ENCODE assay signal across 23 cellular contexts in the genomic region with DNA sequence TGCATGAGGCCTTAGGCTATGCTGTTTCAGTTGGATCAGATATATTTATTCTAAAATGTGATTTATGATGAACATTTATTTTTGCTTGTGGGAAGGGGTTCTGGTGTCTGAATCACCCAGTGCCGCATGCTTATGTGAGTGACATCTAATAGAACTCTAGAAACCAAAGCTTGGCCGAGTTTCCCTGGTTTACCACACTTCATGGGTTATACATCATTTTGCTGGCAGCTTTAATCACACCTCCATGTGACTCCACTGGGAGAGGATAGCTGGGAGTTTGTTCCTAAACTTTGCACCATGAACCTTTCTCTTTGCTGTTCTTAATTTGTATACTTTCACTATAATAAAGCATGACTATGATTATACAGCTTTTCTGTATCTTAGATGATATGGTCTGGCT.
A peak's percentile ranks its signal among the peaks of the same experiment; 100 is the strongest.
DNase-seq lines count a peak whose midpoint lies in the region; ATAC-seq and TF ChIP-seq lines count a peak whose summit lies in the region.
"Had no signal": no experiment of that assay in that cellular context is flagged by ENCODE, and none has a peak within 500 bp of the region (broad histone marks: within the 10 kb centered on the region; RNA-seq: fewer than 3 reads in every experiment).

No MANE protein-coding gene starts in this region.

- TF ChIP-seq RAD21 in SK-N-SH (IDR thresholded peaks at IDR 0.05; ENCODE audit: low read length): no peak

- no peak overlapping the region for H3K27ac Mint-ChIP-seq in T-helper 17 cell
- H3K27ac Mint-ChIP-seq: CD8-positive, alpha-beta memory T cell; IgD-negative memory B cell had no signal

- POLR2A ChIA-PET in SK-N-SH (lab: Yijun Ruan, JAX): no interaction called here

- H3K9me2 ChIP-seq in SK-N-SH: no peaks in the 10 kb centered on the region

- intact Hi-C loops in posterior cingulate gyrus (cut with DNase I): no loop called here

- no peaks in the 10 kb centered on the region for H3F3A ChIP-seq in SK-N-SH (replicated peaks; ENCODE audit: insufficient read depth)

- H3K9ac ChIP-seq in SK-N-SH: no peak overlapping the region

- no peak for DNase-seq in SK-N-SH
- peak; percentile 14 for DNase-seq in fibroblast of peridontal ligament (ENCODE audit: extremely low read depth)
- peak; percentile 48 for DNase-seq in myocyte (ENCODE audit: low read depth)
- DNase-seq in T-helper 17 cell: no peak
- DNase-seq in posterior cingulate gyrus: no peak
- DNase-seq in OCI-M1 (lab: John Stamatoyannopoulos, UW): no peak
- no peak for DNase-seq in 8988T
- DNase-seq: AML-193; CD8-positive, alpha-beta memory T cell; GF-D8; H7; MV-4-11; NCI-H1105 treated with DMSO at 0.1 percent for 48 hours; NCI-H1694; NCI-H2081; NCI-H2171 treated with DMSO at 0.1 percent for 48 hours; NCI-H510A; NCI-H748 treated with DMSO at 0.1 percent for 48 hours; SIG-M5 had no signal

- H3K9me3 ChIP-seq in SK-N-SH (no peaks in the 10 kb centered on the region), T-helper 17 cell (ENCODE audit: control insufficient read depth, low read length, poor library complexity, severe bottlenecking) (no peaks in the 10 kb centered on the region)

- peaks cover 0 to 3% of the 10 kb centered on the region in 2 experiments; a peak in 3 of 4 replicates for H3K4me1 ChIP-seq in SK-N-SH (ENCODE audit: control insufficient read depth in 1 of 2, insufficient read depth in 2 of 2, low read depth in 1 of 2, low read length in 1 of 2)

- H3K4me1 Mint-ChIP-seq in T-helper 17 cell: peaks cover 6% of the 10 kb centered on the region
- H3K4me1 Mint-ChIP-seq: IgD-negative memory B cell had no signal

- 68% methylated on average over 2 of the region's 2 CpGs for WGBS in SK-N-SH (ENCODE audit: low lambda C conversion rate)

- peak overlapping the region; percentile 50; the same call in 1 of the 2 replicates for H2AFZ ChIP-seq in SK-N-SH (ENCODE audit: low read depth)

- H3K4me3 Mint-ChIP-seq in T-helper 17 cell: no peak overlapping the region
- H3K4me3 Mint-ChIP-seq: CD8-positive, alpha-beta memory T cell; IgD-negative memory B cell had no signal

- H3K4me2 ChIP-seq in SK-N-SH: no peak overlapping the region

- TF ChIP-seq CTCF in SK-N-SH (IDR thresholded peaks at IDR 0.05): no peak

- no peaks in the 10 kb centered on the region for H3K27me3 Mint-ChIP-seq in T-helper 17 cell
- H3K27me3 Mint-ChIP-seq: CD8-positive, alpha-beta memory T cell; IgD-negative memory B cell had no signal

- H3K79me2 ChIP-seq in SK-N-SH (ENCODE audit: insufficient read depth): no peaks in the 10 kb centered on the region

- CTCF ChIA-PET in SK-N-SH (lab: Yijun Ruan, JAX): interaction anchor here (0.7 to 2.5 kb wide), 4 partner anchors 8 to 375 kb away, joined by 3 to 8 read pairs (median 3); no protein-coding TSS in a partner anchor

- H3K27me3 ChIP-seq in SK-N-SH (ENCODE audit: insufficient read depth): no peaks in the 10 kb centered on the region

- H3K27ac ChIP-seq in SK-N-SH (ENCODE audit: low read depth in 2 of 2, low read length in 1 of 2): no peak overlapping the region
- H3K27ac ChIP-seq: 22Rv1, C4-2B had no signal

- no peak for ATAC-seq in SK-N-SH treated with all-trans-retinoic acid at 6 μM for 48 hours
- ATAC-seq in T-helper 17 cell: no peak

- peaks cover 4% of the 10 kb centered on the region for H3K36me3 Mint-ChIP-seq in T-helper 17 cell (ENCODE audit: low read depth)
- H3K36me3 Mint-ChIP-seq: IgD-negative memory B cell had no signal

- no peak overlapping the region for H3K4me3 ChIP-seq in SK-N-SH (ENCODE audit: low read depth in 2 of 2, low read length in 1 of 2)

- no peaks in the 10 kb centered on the region for H4K20me1 ChIP-seq in SK-N-SH (ENCODE audit: insufficient read depth)

- no peaks in the 10 kb centered on the region for H3K36me3 ChIP-seq in SK-N-SH (replicated peaks in 1 of 2; ENCODE audit: control insufficient read depth in 1 of 2, insufficient read depth in 2 of 2, low read length in 1 of 2)

- no peak for TF ChIP-seq EP300 in SK-N-SH (IDR thresholded peaks at IDR 0.05; ENCODE audit: borderline replicate concordance in 1 of 2, low read depth in 1 of 2, low read length in 1 of 2)

TF ChIP-seq in SK-N-SH, 30 proteins besides CTCF, POLR2A, EP300 and RAD21:
- TF ChIP-seq ELF1 (IDR thresholded peaks at IDR 0.05) (no peak), MXI1 (IDR thresholded peaks at IDR 0.05; ENCODE audit: low read depth, low read length) (no peak), FOXJ3 (CRISPR knock-in tag; IDR thresholded peaks at IDR 0.05) (no peak), EZH2phosphoT487 (IDR thresholded peaks at IDR 0.05; ENCODE audit: borderline replicate concordance, low read depth) (no peak), GATA2 (CRISPR knock-in tag; IDR thresholded peaks at IDR 0.05) (no peak), IRF3 (IDR thresholded peaks at IDR 0.05; ENCODE audit: low read depth, low read length) (no peak), FOXM1 (IDR thresholded peaks at IDR 0.05; ENCODE audit: low read depth) (no peak), NFIC (IDR thresholded peaks at IDR 0.05; ENCODE audit: borderline replicate concordance) (no peak), FOSL2 (IDR thresholded peaks at IDR 0.05; ENCODE audit: borderline replicate concordance, low read depth) (no peak), GABPA (IDR thresholded peaks at IDR 0.05; ENCODE audit: low read depth) (no peak), MEF2A (IDR thresholded peaks at IDR 0.05; ENCODE audit: borderline replicate concordance, low read depth) (no peak), MAX (IDR thresholded peaks at IDR 0.05; ENCODE audit: low read depth) (no peak)
- TF ChIP-seq, protein P1, sequence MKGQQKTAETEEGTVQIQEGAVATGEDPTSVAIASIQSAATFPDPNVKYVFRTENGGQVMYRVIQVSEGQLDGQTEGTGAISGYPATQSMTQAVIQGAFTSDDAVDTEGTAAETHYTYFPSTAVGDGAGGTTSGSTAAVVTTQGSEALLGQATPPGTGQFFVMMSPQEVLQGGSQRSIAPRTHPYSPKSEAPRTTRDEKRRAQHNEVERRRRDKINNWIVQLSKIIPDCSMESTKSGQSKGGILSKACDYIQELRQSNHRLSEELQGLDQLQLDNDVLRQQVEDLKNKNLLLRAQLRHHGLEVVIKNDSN (IDR thresholded peaks at IDR 0.05; ENCODE audit: borderline replicate concordance, low read depth): no peak

TF ChIP-seq in SK-N-SH treated with all-trans-retinoic acid at 6 μM for 48 hours, 23 proteins besides CTCF, POLR2A, EP300 and RAD21 (continues in another document):
- no peak for TF ChIP-seq ESRRG (CRISPR knock-in tag; IDR thresholded peaks at IDR 0.05)
- no peak for TF ChIP-seq TCF4 (CRISPR knock-in tag; IDR thresholded peaks at IDR 0.05; ENCODE audit: borderline replicate concordance)
- no peak for TF ChIP-seq ISL1 (CRISPR knock-in tag; IDR thresholded peaks at IDR 0.05)
- no peak for TF ChIP-seq TOX (CRISPR knock-in tag; IDR thresholded peaks at IDR 0.05; ENCODE audit: borderline replicate concordance)
- TF ChIP-seq OSR1 (CRISPR knock-in tag; IDR thresholded peaks at IDR 0.05): no peak
- no peak for TF ChIP-seq PATZ1 (CRISPR knock-in tag; IDR thresholded peaks at IDR 0.05; ENCODE audit: borderline replicate concordance)
- TF ChIP-seq ZNF565 (CRISPR knock-in tag; conservative IDR thresholded peaks at IDR 0.05; ENCODE audit: low read depth): no peak
- no peak for TF ChIP-seq ZFP30 (CRISPR knock-in tag; IDR thresholded peaks at IDR 0.05)
- TF ChIP-seq, protein P2, sequence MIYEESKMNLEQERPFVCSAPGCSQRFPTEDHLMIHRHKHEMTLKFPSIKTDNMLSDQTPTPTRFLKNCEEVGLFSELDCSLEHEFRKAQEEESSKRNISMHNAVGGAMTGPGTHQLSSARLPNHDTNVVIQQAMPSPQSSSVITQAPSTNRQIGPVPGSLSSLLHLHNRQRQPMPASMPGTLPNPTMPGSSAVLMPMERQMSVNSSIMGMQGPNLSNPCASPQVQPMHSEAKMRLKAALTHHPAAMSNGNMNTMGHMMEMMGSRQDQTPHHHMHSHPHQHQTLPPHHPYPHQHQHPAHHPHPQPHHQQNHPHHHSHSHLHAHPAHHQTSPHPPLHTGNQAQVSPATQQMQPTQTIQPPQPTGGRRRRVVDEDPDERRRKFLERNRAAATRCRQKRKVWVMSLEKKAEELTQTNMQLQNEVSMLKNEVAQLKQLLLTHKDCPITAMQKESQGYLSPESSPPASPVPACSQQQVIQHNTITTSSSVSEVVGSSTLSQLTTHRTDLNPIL (CRISPR knock-in tag; IDR thresholded peaks at IDR 0.05; ENCODE audit: low read depth): no peak
- TF ChIP-seq ZC3H10 (CRISPR knock-in tag; IDR thresholded peaks at IDR 0.05): no peak
- no peak for TF ChIP-seq PPARA (CRISPR knock-in tag; IDR thresholded peaks at IDR 0.05; ENCODE audit: borderline replicate concordance)
- no peak for TF ChIP-seq RARB (CRISPR knock-in tag; IDR thresholded peaks at IDR 0.05)

Comparison
In these comparisons a context has a peak if more than half of its experiments do, and no peak if none do; other contexts are left out.
1. DNase-seq: peak in fibroblast of peridontal ligament (single experiment) and myocyte (single experiment); none in SK-N-SH (single experiment), T-helper 17 cell (0 of 3), posterior cingulate gyrus (0 of 10), OCI-M1 (single experiment) and 8988T (single experiment).